In genomic region chr7:87212478-87212877, GRCh38 we compare ENCODE assay signal across 16 cellular contexts. TPM values are rescaled to one million over a fixed set of nuclear protein-coding genes. Genes with fewer than 3 reads are reported as not detected.
A peak's percentile ranks its signal among the peaks of the same experiment; 100 is the strongest.
DNase-seq lines count a peak whose midpoint lies in the region; ATAC-seq and TF ChIP-seq lines count a peak whose summit lies in the region.
"Had no signal": no experiment of that assay in that cellular context is flagged by ENCODE, and none has a peak within 500 bp of the region (broad histone marks: within the 10 kb centered on the region; RNA-seq: fewer than 3 reads in every experiment).

No MANE protein-coding gene starts in this region.

- peaks cover 28 to 44% of the 10 kb centered on the region in 2 donors for H3K36me3 Mint-ChIP-seq in CD4-positive, alpha-beta memory T cell
- peaks cover 10% of the 10 kb centered on the region for H3K36me3 Mint-ChIP-seq in HFFc6 (ENCODE audit: low read depth)
- H3K36me3 Mint-ChIP-seq in activated B cell treated with CpG ODN at 0.5 μM for 24 hours (ENCODE audit: low read depth), result peaks cover 50% of the 10 kb centered on the region
- H3K36me3 Mint-ChIP-seq in endothelial cell (ENCODE audit: low read depth, unreplicated experiment), result peaks cover 44% of the 10 kb centered on the region

- H3K27me3 ChIP-seq in CD4-positive, alpha-beta memory T cell (ENCODE audit: insufficient read depth, low read length), result no peaks in the 10 kb centered on the region
- H3K27me3 ChIP-seq: ascending aorta, neutrophil, stomach had no signal

- H3K27ac ChIP-seq in CD4-positive, alpha-beta memory T cell (ENCODE audit: low read depth, low read length), result peak overlapping the region; percentile 34
- H3K27ac ChIP-seq: ascending aorta, neutrophil, stomach had no signal

- CTCF ChIA-PET in CD4-positive, alpha-beta memory T cell (lab: Charles Lee; ENCODE audit: partially characterized antibody), result interaction anchor here (0.8 to 2.8 kb wide), 7 partner anchors 8 to 269 kb away, joined by 3 to 12 read pairs (median 5); partner anchors contain the start of gene DMTF1
- CTCF ChIA-PET in activated B cell treated with CpG ODN at 0.5 μM for 24 hours (lab: Charles Lee), result interaction anchor here (1.3 to 1.7 kb wide), 2 partner anchors 10 to 27 kb away, joined by 3 to 6 read pairs; no protein-coding TSS in a partner anchor

- peaks cover 91% of the 10 kb centered on the region for H3K4me1 ChIP-seq in CD4-positive, alpha-beta memory T cell (ENCODE audit: insufficient read depth, low read length)

- H3K4me3 Mint-ChIP-seq in CD4-positive, alpha-beta memory T cell, result peak overlapping the region; percentile 76 to 94 (median 88)
- H3K4me3 Mint-ChIP-seq in HFFc6 (no peak overlapping the region; the same call in 1 of the 2 replicates), activated B cell treated with CpG ODN at 0.5 μM for 24 hours (peak overlapping the region; percentile 75), endothelial cell (ENCODE audit: unreplicated experiment) (no peak overlapping the region)

- intact Hi-C loops in CD4-positive, alpha-beta memory T cell (cut with micrococcal nuclease), result loop anchor here (1.0 to 10.0 kb wide), 2 partner anchors 9 to 1002 kb away; no protein-coding TSS in a partner anchor
- intact Hi-C loops in activated B cell treated with CpG ODN at 0.5 μM for 24 hours (cut with micrococcal nuclease), result loop anchor here (1.0 kb wide), 1 partner anchor 11 kb away; no protein-coding TSS in a partner anchor

- no peaks in the 10 kb centered on the region for H3K27me3 Mint-ChIP-seq in CD4-positive, alpha-beta memory T cell
- H3K27me3 Mint-ChIP-seq in HFFc6 (ENCODE audit: insufficient read depth) (no peaks in the 10 kb centered on the region), activated B cell treated with CpG ODN at 0.5 μM for 24 hours (no peaks in the 10 kb centered on the region), endothelial cell (ENCODE audit: unreplicated experiment) (peaks cover 15% of the 10 kb centered on the region)

- POLR2A ChIA-PET in CD4-positive, alpha-beta memory T cell (lab: Charles Lee; ENCODE audit: partially characterized antibody), result interaction anchor here (0.6 to 5.1 kb wide), 10 partner anchors 8 to 233 kb away, joined by 3 to 58 read pairs (median 6); partner anchors contain the start of genes DMTF1 and ELAPOR2
- POLR2A ChIA-PET in activated B cell treated with CpG ODN at 0.5 μM for 24 hours (lab: Charles Lee), result interaction anchor here (0.8 to 13.1 kb wide), 5 partner anchors 13 to 57 kb away, joined by 3 to 311 read pairs (median 3); partner anchors contain the start of gene DMTF1

- no peak for ATAC-seq in activated B cell treated with CpG ODN at 0.5 μM for 24 hours (ENCODE audit: low read depth)

- peaks cover 0 to 8% (median 0%) of the 10 kb centered on the region in 8 donors for H3K9me3 Mint-ChIP-seq in CD4-positive, alpha-beta memory T cell
- H3K9me3 Mint-ChIP-seq in HFFc6 (no peaks in the 10 kb centered on the region), activated B cell treated with CpG ODN at 0.5 μM for 24 hours (no peaks in the 10 kb centered on the region), endothelial cell (ENCODE audit: unreplicated experiment) (peaks cover 5% of the 10 kb centered on the region)

- H3K9me3 ChIP-seq in CD4-positive, alpha-beta memory T cell (ENCODE audit: control insufficient read depth in 1 of 2, low read length in 2 of 2), result no peaks in the 10 kb centered on the region
- H3K9me3 ChIP-seq: ascending aorta, neutrophil, stomach had no signal

- H3K27ac Mint-ChIP-seq in CD4-positive, alpha-beta memory T cell, result peak overlapping the region; percentile 67 to 94 (median 93)
- H3K27ac Mint-ChIP-seq in HFFc6, result peak overlapping the region; percentile 26; the same call in 1 of the 2 replicates
- H3K27ac Mint-ChIP-seq in activated B cell treated with CpG ODN at 0.5 μM for 24 hours, result peak overlapping the region; percentile 90
- peak overlapping the region; percentile 62 for H3K27ac Mint-ChIP-seq in endothelial cell (ENCODE audit: unreplicated experiment)

- TF ChIP-seq CTCF in HFFc6 (IDR thresholded peaks at IDR 0.05) (no peak), activated B cell treated with CpG ODN at 0.5 μM for 24 hours (IDR thresholded peaks at IDR 0.05) (no peak), endothelial cell (IDR thresholded peaks at IDR 0.05; ENCODE audit: unreplicated experiment) (no peak)

- no peaks in the 10 kb centered on the region for H3K36me3 ChIP-seq in CD4-positive, alpha-beta memory T cell (ENCODE audit: insufficient read depth, low read length)
- H3K36me3 ChIP-seq: ascending aorta, neutrophil had no signal

- no peak overlapping the region for H3K4me3 ChIP-seq in CD4-positive, alpha-beta memory T cell (ENCODE audit: low read length in 2 of 2)
- H3K4me3 ChIP-seq: ascending aorta, lung, stomach had no signal

- DNase-seq in CD4-positive, alpha-beta memory T cell, result no peak
- no peak for DNase-seq in HFFc6
- DNase-seq in activated B cell treated with CpG ODN at 0.5 μM for 24 hours, result no peak
- no peak for DNase-seq in endothelial cell (ENCODE audit: low spot score)
- DNase-seq in nucleus accumbens (lab: John Stamatoyannopoulos, UW), result no peak
- no peak for DNase-seq in NCI-H82 treated with DMSO at 0.1 percent for 48 hours (lab: John Stamatoyannopoulos, UW; ENCODE audit: unreplicated experiment)
- no peak for DNase-seq in NCI-H524 treated with DMSO at 0.1 percent for 48 hours (lab: John Stamatoyannopoulos, UW)
- no peak for DNase-seq in NCI-H146 (lab: John Stamatoyannopoulos, UW)
- DNase-seq: C1 segment of cervical spinal cord, dermis blood vessel endothelial cell, NCI-H1436 treated with DMSO at 0.1 percent for 48 hours, NCI-H524, stomach had no signal

- peaks cover 65 to 97% (median 82%) of the 10 kb centered on the region in 4 donors for H3K4me1 Mint-ChIP-seq in CD4-positive, alpha-beta memory T cell
- H3K4me1 Mint-ChIP-seq in HFFc6 (ENCODE audit: low read depth) (peaks cover 28% of the 10 kb centered on the region), activated B cell treated with CpG ODN at 0.5 μM for 24 hours (peaks cover 96% of the 10 kb centered on the region), endothelial cell (ENCODE audit: unreplicated experiment) (peaks cover 43% of the 10 kb centered on the region)

RNA-seq across cellular contexts. Expression of gene TMEM243, which starts 7.1 kb away (rescaled TPM):
- 100 to 1,000 TPM; 103 to 105 TPM for total RNA-seq in CD4-positive, alpha-beta memory T cell
- 10 to 100 TPM; 81.3 to 90.4 TPM for polyA plus RNA-seq in CD4-positive, alpha-beta memory T cell
- 10 to 100 TPM; 16.3 to 20.9 (median 17.2) TPM for total RNA-seq in HFFc6 (2021; fragmentation: NEBNext Ultra II Directional; extraction: Animal tissue kit (Norgen Biotek cat#: 25700))
- total RNA-seq in activated B cell treated with CpG ODN at 0.5 μM for 24 hours (106 and 111 TPM in 2 replicates), endothelial cell (ENCODE audit: unreplicated experiment) (44.9 TPM)

Comparison
In these comparisons a context has a peak if more than half of its experiments do, and no peak if none do; other contexts are left out.
1. H3K27ac Mint-ChIP-seq: peak in every context shown above with its lines; median percentile 93 in CD4-positive, alpha-beta memory T cell; 90 in activated B cell treated with CpG ODN at 0.5 μM for 24 hours; 62 in endothelial cell; 26 in HFFc6.
2. H3K4me3 Mint-ChIP-seq: peak in CD4-positive, alpha-beta memory T cell (8 of 8) and activated B cell treated with CpG ODN at 0.5 μM for 24 hours (single experiment); none in HFFc6 (single experiment) and endothelial cell (single experiment).